ENCODE assay signal across 16 cellular contexts in the genomic region with DNA sequence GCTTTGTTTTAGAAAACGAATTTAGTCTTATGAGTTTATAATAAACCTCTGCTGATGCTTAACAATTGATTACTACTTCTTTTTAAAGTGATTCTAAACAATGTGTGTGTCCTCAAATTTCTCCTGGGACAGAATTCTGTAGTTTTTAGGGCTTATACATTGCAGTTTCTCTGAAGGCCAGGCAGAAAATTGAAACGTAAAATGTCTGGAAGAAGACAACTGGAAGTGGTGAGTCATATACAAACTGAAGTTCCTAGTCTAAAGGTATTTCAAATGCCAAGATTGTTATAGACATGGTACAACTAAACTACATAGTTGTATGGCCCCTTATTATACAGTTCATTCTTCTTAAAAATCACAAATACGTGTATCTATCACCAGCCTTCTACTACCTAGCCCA. TPM values are rescaled to one million over a fixed set of nuclear protein-coding genes. Genes with fewer than 3 reads are reported as not detected.
DNase-seq lines count a peak whose midpoint lies in the region; ATAC-seq and TF ChIP-seq lines count a peak whose summit lies in the region.
"Had no signal": no experiment of that assay in that cellular context is flagged by ENCODE, and none has a peak within 500 bp of the region (broad histone marks: within the 10 kb centered on the region; RNA-seq: fewer than 3 reads in every experiment).

No MANE protein-coding gene starts in this region.

- peak overlapping the region in 58 of 59 donors; percentile 31 to 96 (median 88) for H3K27ac ChIP-seq in dorsolateral prefrontal cortex
- H3K27ac ChIP-seq in mesenchymal stem cell (ENCODE audit: low read length, poor library complexity, severe bottlenecking) = no peak overlapping the region
- H3K27ac ChIP-seq: HL-60 had no signal

- no peak overlapping the region for H2AK5ac ChIP-seq in mesenchymal stem cell (ENCODE audit: low read length, severe bottlenecking)

- peak overlapping the region in 52 of 59 donors; percentile 1 to 64 (median 36) for H3K4me3 ChIP-seq in dorsolateral prefrontal cortex
- H3K4me3 ChIP-seq in mesenchymal stem cell (ENCODE audit: insufficient read depth in 1 of 2, low read depth in 1 of 2, low read length in 2 of 2) = no peak overlapping the region

- no peak overlapping the region for H2BK5ac ChIP-seq in mesenchymal stem cell (ENCODE audit: low read depth, low read length, poor library complexity, severe bottlenecking)

- no peak overlapping the region for H3K4me2 ChIP-seq in mesenchymal stem cell (ENCODE audit: low read length, poor library complexity, severe bottlenecking)

- no peaks in the 10 kb centered on the region for H3K36me3 ChIP-seq in mesenchymal stem cell (ENCODE audit: control insufficient read depth in 1 of 2, insufficient read depth in 2 of 2, low read depth in 1 of 2, low read length in 2 of 2)

- no peak overlapping the region for H3K23ac ChIP-seq in mesenchymal stem cell (ENCODE audit: low read length in 2 of 2)

- H3K4me1 ChIP-seq in mesenchymal stem cell (ENCODE audit: control insufficient read depth, insufficient read depth, low read depth, low read length) = no peaks in the 10 kb centered on the region

- no peak overlapping the region for H3K4ac ChIP-seq in mesenchymal stem cell (ENCODE audit: low read depth in 1 of 2, low read length in 2 of 2)

- H3K9me3 ChIP-seq in mesenchymal stem cell (ENCODE audit: control insufficient read depth, low read length) = no peaks in the 10 kb centered on the region

- no peak overlapping the region for H3K18ac ChIP-seq in mesenchymal stem cell (ENCODE audit: low read depth in 1 of 2, low read length in 2 of 2)

- no peak overlapping the region for H2BK15ac ChIP-seq in mesenchymal stem cell (ENCODE audit: low read depth, poor library complexity, severe bottlenecking)

- ATAC-seq in GM18870 (IDR thresholded peaks at IDR 0.05; ENCODE audit: unreplicated experiment) (no peak), GM21825 (IDR thresholded peaks at IDR 0.05; ENCODE audit: unreplicated experiment) (no peak)

- in situ Hi-C loops in SK-MEL-5 (cut with HindIII; ENCODE audit: low pct_unique_long_range_greater_than_20kb, low sequenced_read_pairs) = no loop called here

- no peak overlapping the region for H2BK12ac ChIP-seq in mesenchymal stem cell (ENCODE audit: low read length in 2 of 2)

- peak overlapping the region; percentile 63 for H3K9ac ChIP-seq in mesenchymal stem cell (ENCODE audit: low read length)

- DNase-seq in COLO829 (ENCODE audit: low spot score) = peak; percentile 43
- DNase-seq in SK-MEL-5 (ENCODE audit: low read depth, low spot score) = peak; percentile 51
- DNase-seq in dorsolateral prefrontal cortex = no peak
- no peak for DNase-seq in mesenchymal stem cell
- no peak for DNase-seq in NCI-H2107 treated with DMSO at 0.1 percent for 48 hours (lab: John Stamatoyannopoulos, UW; ENCODE audit: unreplicated experiment)
- no peak for DNase-seq in posterior vena cava (ENCODE audit: low spot score)
- DNase-seq: COR-L47, DMS153, MM.1S, NCI-H187 treated with DMSO at 0.1 percent for 48 hours, NCI-H2171, NCI-H510A treated with DMSO at 0.1 percent for 48 hours, SHP77 treated with DMSO at 0.1 percent for 48 hours had no signal

- H3K27me3 ChIP-seq in dorsolateral prefrontal cortex = no peaks in the 10 kb centered on the region
- H3K27me3 ChIP-seq in mesenchymal stem cell (ENCODE audit: control insufficient read depth in 1 of 2, insufficient read depth in 1 of 2, low read length in 2 of 2) = no peaks in the 10 kb centered on the region

- no peak overlapping the region for H4K91ac ChIP-seq in mesenchymal stem cell (ENCODE audit: low read length)

- 40% methylated on average over 1 of the region's 3 CpGs for WGBS in mesenchymal stem cell

- no peak overlapping the region for H2AFZ ChIP-seq in mesenchymal stem cell (ENCODE audit: low read depth, low read length)

- H2BK120ac ChIP-seq in mesenchymal stem cell (ENCODE audit: low read depth, low read length) = no peak overlapping the region

- no peak for TF ChIP-seq CTCF in dorsolateral prefrontal cortex (IDR thresholded peaks at IDR 0.05 in 54 of 56, conservative IDR thresholded peaks at IDR 0.05 in 2 of 56; ENCODE audit: low read depth in 1 of 56, partially characterized antibody in 56 of 56)

- intact Hi-C loops in dorsolateral prefrontal cortex (cut with DNase I) (loop anchor here in 1 of 2 donors (1.0 kb wide), 1 partner anchor 31 kb away; no protein-coding TSS in a partner anchor), posterior vena cava (cut with DNase I) (no loop called here)

- H4K8ac ChIP-seq in mesenchymal stem cell (ENCODE audit: low read length) = no peak overlapping the region

- no peaks in the 10 kb centered on the region for H3K79me1 ChIP-seq in mesenchymal stem cell (replicated peaks; ENCODE audit: low read length, poor library complexity, severe bottlenecking)

- no peak overlapping the region for H3K14ac ChIP-seq in mesenchymal stem cell (ENCODE audit: low read length in 2 of 2)

RNA-seq across cellular contexts. Expression of gene RC3H1, which starts 30.5 kb away (rescaled TPM):
- 25.3 and 30.0 TPM in 2 replicates for total RNA-seq in SK-MEL-5 (2014; rRNA removed; shearing (Covaris generic))
- polyA plus RNA-seq in SK-MEL-5 (2015; cell fraction: cytosol; rRNA removed) = 7.6 and 8.7 TPM in 2 replicates
- polyA plus RNA-seq in SK-MEL-5 (2015; cell fraction: nucleus; rRNA removed) = 19.1 and 21.0 TPM in 2 replicates
- total RNA-seq in dorsolateral prefrontal cortex = 10 to 100 TPM; 32.3 to 65.7 (median 46.7) TPM
- 8.8 TPM for polyA plus RNA-seq in mesenchymal stem cell (2013, experiment 1 of 2)
- polyA plus RNA-seq in mesenchymal stem cell (2013, experiment 2 of 2) = 8.1 TPM
- total RNA-seq in posterior vena cava = 10 to 100 TPM; 25.8 to 27.2 TPM

Comparison
In these comparisons a context has a peak if more than half of its experiments do, and no peak if none do; other contexts are left out.
1. DNase-seq: peak in COLO829 (single experiment) and SK-MEL-5 (single experiment); none in dorsolateral prefrontal cortex (0 of 10), mesenchymal stem cell (single experiment), NCI-H2107 treated with DMSO at 0.1 percent for 48 hours (single experiment) and posterior vena cava (single experiment).
2. H3K4me3 ChIP-seq: peak in dorsolateral prefrontal cortex (52 of 59); none in mesenchymal stem cell (0 of 2).